9 cellular contexts compared by ENCODE assay signal in the genomic region with DNA sequence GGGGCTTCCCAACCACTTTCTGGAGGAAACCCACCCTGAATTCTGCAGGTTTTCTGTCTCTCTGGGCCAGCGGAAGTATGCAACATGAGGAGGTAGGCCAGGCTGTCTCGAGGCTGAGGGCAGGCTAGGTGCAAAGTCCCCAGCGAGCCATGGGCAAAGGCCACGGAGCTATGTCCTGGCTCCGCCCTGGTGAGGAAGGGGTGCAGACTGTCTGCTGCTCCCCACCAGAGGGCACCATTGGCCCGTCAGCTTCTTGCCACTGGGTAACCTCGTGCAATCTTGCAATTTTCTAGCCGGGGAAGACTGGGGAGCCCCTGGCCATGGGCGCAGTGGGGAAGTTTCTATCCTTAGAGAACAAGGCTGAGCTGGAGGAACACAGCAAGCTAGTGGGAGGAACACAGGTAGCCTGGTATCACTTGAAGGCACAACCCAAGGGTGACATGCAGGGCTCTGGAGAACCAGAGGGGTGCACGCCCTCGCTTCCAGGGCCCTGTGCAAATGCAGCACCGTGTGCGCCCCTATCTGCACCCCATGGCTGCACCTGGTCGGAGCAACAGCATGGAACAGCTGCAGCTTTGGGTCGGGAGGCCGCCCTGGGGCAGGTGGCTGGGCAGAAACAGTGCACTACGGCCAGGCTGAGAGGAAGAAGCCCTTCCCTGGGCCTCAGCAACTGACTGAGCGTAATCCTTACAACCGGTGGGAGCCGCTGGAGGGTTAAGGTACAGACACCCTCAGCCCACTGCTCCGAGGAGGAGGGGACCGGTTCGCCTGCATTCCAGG. TPM values are rescaled to one million over a fixed set of nuclear protein-coding genes. Genes with fewer than 3 reads are reported as not detected.
DNase-seq lines count a peak whose midpoint lies in the region; ATAC-seq and TF ChIP-seq lines count a peak whose summit lies in the region.
"Had no signal": no experiment of that assay in that cellular context is flagged by ENCODE, and none has a peak within 500 bp of the region (broad histone marks: within the 10 kb centered on the region; RNA-seq: fewer than 3 reads in every experiment).

No MANE protein-coding gene starts in this region.

- peaks cover 57% of the 10 kb centered on the region for H3K4me1 ChIP-seq in OCI-LY7 (ENCODE audit: insufficient read depth, low read length, poor library complexity, severe bottlenecking)
- peaks cover 28 to 52% of the 10 kb centered on the region in 2 donors for H3K4me1 ChIP-seq in esophagus (ENCODE audit: control insufficient read depth in 2 of 2, insufficient read depth in 2 of 2, low read length in 1 of 2)
- peaks cover 90% of the 10 kb centered on the region for H3K4me1 ChIP-seq in mucosa of stomach (ENCODE audit: control insufficient read depth, insufficient read depth, low read length)

- POLR2A ChIA-PET in OCI-LY7 (lab: Charles Lee) = interaction anchor here (0.6 to 4.8 kb wide), 15 partner anchors 11 to 103 kb away, joined by 3 to 75 read pairs (median 4); a partner anchor contains a TSS

- H3K9ac ChIP-seq in mucosa of stomach (ENCODE audit: low read length) = no peak overlapping the region

- no peaks in the 10 kb centered on the region for H3K27me3 Mint-ChIP-seq in activated T-cell treated with anti-CD3 and anti-CD28 coated beads, Interleukin-2, amount 50 U/mL, for 24 hours

- CTCF ChIA-PET in OCI-LY7 (lab: Charles Lee; ENCODE audit: unreplicated experiment) = interaction anchor here (0.6 to 3.5 kb wide), 11 partner anchors 10 to 658 kb away, joined by 3 to 68 read pairs (median 4); a partner anchor contains a TSS

- no peaks in the 10 kb centered on the region for H3K36me3 ChIP-seq in OCI-LY7 (ENCODE audit: insufficient read depth, low read length)
- peaks cover 0 to 2% of the 10 kb centered on the region in 2 donors for H3K36me3 ChIP-seq in esophagus (ENCODE audit: control insufficient read depth in 2 of 2, insufficient read depth in 2 of 2, low read length in 1 of 2)
- H3K36me3 ChIP-seq in mucosa of stomach (ENCODE audit: control insufficient read depth, insufficient read depth, low read length) = peaks cover 4% of the 10 kb centered on the region

- H4K20me1 ChIP-seq in OCI-LY7 (ENCODE audit: insufficient read depth, low read length) = no peaks in the 10 kb centered on the region

- H3K27ac Mint-ChIP-seq in activated T-cell treated with anti-CD3 and anti-CD28 coated beads, Interleukin-2, amount 50 U/mL, for 24 hours = peak overlapping the region; percentile 96
- H3K27ac Mint-ChIP-seq: IgD-negative memory B cell had no signal

- H3K9me3 ChIP-seq in OCI-LY7 (ENCODE audit: low read length) = no peaks in the 10 kb centered on the region
- no peaks in the 10 kb centered on the region for H3K9me3 ChIP-seq in esophagus (ENCODE audit: control insufficient read depth in 2 of 2, insufficient read depth in 1 of 2, low read depth in 1 of 2, low read length in 1 of 2)
- H3K9me3 ChIP-seq in mucosa of stomach (ENCODE audit: control insufficient read depth, low read length) = no peaks in the 10 kb centered on the region

- H3K4me3 Mint-ChIP-seq in activated T-cell treated with anti-CD3 and anti-CD28 coated beads, Interleukin-2, amount 50 U/mL, for 24 hours = peak overlapping the region; percentile 11

- peak; percentile 77 for ATAC-seq in GM19455 (IDR thresholded peaks at IDR 0.05; ENCODE audit: unreplicated experiment)

- peak overlapping the region; percentile 72 for H2AFZ ChIP-seq in OCI-LY7 (ENCODE audit: low read length)

- peaks cover 83% of the 10 kb centered on the region for H3K4me1 Mint-ChIP-seq in activated T-cell treated with anti-CD3 and anti-CD28 coated beads, Interleukin-2, amount 50 U/mL, for 24 hours (ENCODE audit: low read depth)

- intact Hi-C loops in OCI-LY7 (cut with micrococcal nuclease; ENCODE audit: unreplicated experiment) = loop anchor here (1.0 to 10.0 kb wide), 4 partner anchors 37 to 206 kb away; a partner anchor contains a TSS

- peak overlapping the region; percentile 69 for H3K27ac ChIP-seq in OCI-LY7 (ENCODE audit: low read depth, low read length, poor library complexity, severe bottlenecking)
- peak overlapping the region; percentile 75 to 90 for H3K27ac ChIP-seq in esophagus (ENCODE audit: low read depth in 2 of 2, low read length in 1 of 2)

- DNase-seq in C1 segment of cervical spinal cord (lab: John Stamatoyannopoulos, UW) = peak in 13 of 14 donors; percentile 45 to 84 (median 72)
- peak; percentile 70 for DNase-seq in Jurkat, Clone E6-1 (ENCODE audit: low read depth, low spot score)
- DNase-seq in OCI-LY7 (ENCODE audit: low spot score) = peak; percentile 91
- DNase-seq in activated T-cell treated with anti-CD3 and anti-CD28 coated beads, Interleukin-2, amount 50 U/mL, for 24 hours = peak; percentile 92
- DNase-seq in stimulated activated CD8-positive, alpha-beta memory T cell treated with anti-CD3 and anti-CD28 coated beads, Interleukin-4, amount 100 ng/mL, for 48 hours = peak; percentile 94

- no peaks in the 10 kb centered on the region for H3K9me3 Mint-ChIP-seq in activated T-cell treated with anti-CD3 and anti-CD28 coated beads, Interleukin-2, amount 50 U/mL, for 24 hours
- H3K9me3 Mint-ChIP-seq: IgD-negative memory B cell had no signal

- H3K79me2 ChIP-seq in OCI-LY7 (ENCODE audit: insufficient read depth, low read depth, low read length) = no peaks in the 10 kb centered on the region

- peak overlapping the region; percentile 65 for H3K4me2 ChIP-seq in OCI-LY7 (ENCODE audit: low read length)

- BruUV-seq in OCI-LY7 (replicated peaks; lab: Mats Ljungman, UMichigan) = no TSS peak

- peak; percentile 95 for TF ChIP-seq CTCF in OCI-LY7 (conservative IDR thresholded peaks at IDR 0.05; ENCODE audit: low read length)

- peaks cover 23% of the 10 kb centered on the region for H3K36me3 Mint-ChIP-seq in activated T-cell treated with anti-CD3 and anti-CD28 coated beads, Interleukin-2, amount 50 U/mL, for 24 hours (ENCODE audit: low read depth)
- H3K36me3 Mint-ChIP-seq: IgD-negative memory B cell had no signal

- H3K9me2 ChIP-seq in OCI-LY7 (ENCODE audit: insufficient read depth, low read length) = no peaks in the 10 kb centered on the region

- 15 to 16% methylated on average over 22 to 23 of the region's 23 CpGs for WGBS in esophagus, 2 donors

- no peaks in the 10 kb centered on the region for H3K27me3 ChIP-seq in esophagus (ENCODE audit: control insufficient read depth in 1 of 2, insufficient read depth in 2 of 2, low read length in 2 of 2)
- H3K27me3 ChIP-seq in mucosa of stomach (ENCODE audit: control insufficient read depth, insufficient read depth, low read length) = no peaks in the 10 kb centered on the region

- H3K4me3 ChIP-seq in Jurkat, Clone E6-1 (ENCODE audit: low read length) = no peak overlapping the region
- peak overlapping the region; percentile 43 for H3K4me3 ChIP-seq in OCI-LY7 (ENCODE audit: low read depth, low read length, poor library complexity, severe bottlenecking)
- H3K4me3 ChIP-seq in esophagus (ENCODE audit: low read depth in 1 of 2, low read length in 2 of 2) = peak overlapping the region in 1 of 2 donors; percentile 1
- peak overlapping the region; percentile 1 for H3K4me3 ChIP-seq in mucosa of stomach (ENCODE audit: low read length)

RNA-seq across cellular contexts. Expression of a gene that starts 27.6 kb away (rescaled TPM):
- polyA plus RNA-seq in Jurkat, Clone E6-1 (2012; ENCODE audit: insufficient read depth, insufficient read length) = 4,112 TPM
- total RNA-seq in OCI-LY7 (2014; rRNA removed; shearing (Covaris generic)) = 5,868 and 6,057 TPM in 2 replicates
- 2,996 and 3,206 TPM in 2 replicates for total RNA-seq in OCI-LY7 (2022)
- polyA plus RNA-seq in esophagus = 1,000 to 10,000 TPM; 1,612 to 3,865 TPM

RNA-seq across cellular contexts. Expression of a gene that starts 34.0 kb away (rescaled TPM):
- 36.6 TPM for polyA plus RNA-seq in Jurkat, Clone E6-1 (2012; ENCODE audit: insufficient read depth, insufficient read length)
- 217 and 224 TPM in 2 replicates for total RNA-seq in OCI-LY7 (2014; rRNA removed; shearing (Covaris generic))
- 290 and 343 TPM in 2 replicates for total RNA-seq in OCI-LY7 (2022)
- polyA plus RNA-seq in esophagus = 10 to 100 TPM; 22.9 to 28.1 TPM

RNA-seq across cellular contexts. Expression of a gene that starts 37.0 kb away (rescaled TPM):
- 11.7 TPM for polyA plus RNA-seq in Jurkat, Clone E6-1 (2012; ENCODE audit: insufficient read depth, insufficient read length)
- total RNA-seq in OCI-LY7 (2014; rRNA removed; shearing (Covaris generic)) = 5.5 and 8.6 TPM in 2 replicates
- 22.9 and 25.9 TPM in 2 replicates for total RNA-seq in OCI-LY7 (2022)
- polyA plus RNA-seq in esophagus = 10 to 100 TPM; 17.3 to 32.1 TPM
